9 cellular contexts compared by ENCODE assay signal in the genomic region with DNA sequence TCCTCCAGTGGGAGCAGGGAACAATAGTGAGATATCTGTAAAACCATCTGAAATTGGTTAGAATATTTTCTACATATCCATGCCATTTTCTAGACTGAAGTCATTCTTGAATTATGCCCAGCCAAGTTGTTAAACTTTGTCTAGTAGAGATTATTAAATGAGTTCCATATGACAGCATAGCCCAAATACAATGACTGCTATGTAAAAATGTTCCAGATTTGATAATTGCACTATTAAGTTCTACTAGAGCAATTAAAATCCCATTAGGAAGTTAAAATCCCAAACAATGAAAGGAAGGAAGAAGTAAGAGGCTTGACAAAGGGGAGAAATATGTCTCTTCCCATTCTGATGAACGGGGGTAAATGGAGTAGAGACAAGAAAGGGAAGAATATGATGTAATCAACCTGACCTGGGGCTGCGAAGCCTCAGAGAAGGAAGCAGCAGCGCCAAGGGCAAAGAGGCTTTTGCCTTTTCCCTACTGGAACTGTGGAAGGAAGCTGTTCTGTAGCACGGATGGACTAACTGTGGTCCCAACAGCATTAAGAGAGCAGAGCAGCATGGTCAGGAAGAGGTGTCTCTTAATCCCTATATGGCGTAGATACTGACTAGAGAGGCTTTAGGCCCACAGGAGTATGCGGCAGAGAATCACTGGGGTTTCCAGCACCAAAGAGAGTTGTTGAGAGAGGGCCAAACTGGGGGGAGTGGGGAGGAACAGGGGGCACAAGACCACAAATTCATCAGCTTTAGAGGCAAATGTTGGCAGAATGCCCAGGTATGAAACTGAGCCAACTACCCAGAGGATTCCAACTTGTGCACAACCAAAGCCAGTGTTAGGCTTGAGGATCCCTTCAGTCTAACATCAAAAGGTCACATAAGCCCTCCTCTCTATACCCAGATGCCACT. TPM values are rescaled to one million over a fixed set of nuclear protein-coding genes. Genes with fewer than 3 reads are reported as not detected.
DNase-seq lines count a peak whose midpoint lies in the region; ATAC-seq and TF ChIP-seq lines count a peak whose summit lies in the region.
"Had no signal": no experiment of that assay in that cellular context is flagged by ENCODE, and none has a peak within 500 bp of the region (broad histone marks: within the 10 kb centered on the region; RNA-seq: fewer than 3 reads in every experiment).

No MANE protein-coding gene starts in this region.

- peaks cover 0 to 14% (median 0%) of the 10 kb centered on the region in 4 donors for H3K36me3 ChIP-seq in esophagus muscularis mucosa
- H3K36me3 ChIP-seq: prostate gland had no signal

- H3K27ac ChIP-seq in esophagus muscularis mucosa (replicated peaks in 1 of 4) = peak overlapping the region; percentile 57 to 76 (median 62)
- H3K27ac ChIP-seq: prostate gland had no signal

- WGBS in esophagus muscularis mucosa = 27% methylated on average over 5 of the region's 6 CpGs

- DNase-seq in Daoy (ENCODE audit: low read depth) = peak; percentile 24
- peak; percentile 28 for DNase-seq in NCI-H226
- peak; percentile 83 for DNase-seq in esophagus muscularis mucosa (ENCODE audit: extremely low spot score)
- peak; percentile 99 for DNase-seq in pons (ENCODE audit: low spot score)
- no peak for DNase-seq in omental fat pad (ENCODE audit: low spot score)
- no peak for DNase-seq in NCI-H146 (lab: John Stamatoyannopoulos, UW)
- DNase-seq in GOT3 (lab: John Stamatoyannopoulos, UW) = no peak

- H3K4me3 ChIP-seq in esophagus muscularis mucosa = no peak overlapping the region
- H3K4me3 ChIP-seq: prostate gland had no signal

- ATAC-seq in omental fat pad (ENCODE audit: low FRiP score) (no peak), HG03432 (IDR thresholded peaks at IDR 0.05; ENCODE audit: unreplicated experiment) (no peak)

- intact Hi-C loops in esophagus muscularis mucosa (cut with DNase I) = loop anchor here (5.0 kb wide), 1 partner anchor 39 kb away; no protein-coding TSS in a partner anchor

- TF ChIP-seq CTCF in esophagus muscularis mucosa (IDR thresholded peaks at IDR 0.05) = no peak
- no peak for TF ChIP-seq CTCF in omental fat pad (IDR thresholded peaks at IDR 0.05)

- peaks cover 18 to 38% (median 29%) of the 10 kb centered on the region in 4 donors for H3K4me1 ChIP-seq in esophagus muscularis mucosa
- H3K4me1 ChIP-seq: prostate gland had no signal

- no peak for TF ChIP-seq POLR2A in esophagus muscularis mucosa (IDR thresholded peaks at IDR 0.05; ENCODE audit: low read depth)

- no peaks in the 10 kb centered on the region for H3K27me3 ChIP-seq in esophagus muscularis mucosa

- TF ChIP-seq EP300 in esophagus muscularis mucosa (IDR thresholded peaks at IDR 0.05) = no peak

- H3K9me3 ChIP-seq in esophagus muscularis mucosa = no peaks in the 10 kb centered on the region
- H3K9me3 ChIP-seq: prostate gland had no signal

RNA-seq across cellular contexts. Expression of gene RRP8, which starts 26.7 kb away (rescaled TPM):
- total RNA-seq in Daoy (2014; rRNA removed; shearing (Covaris generic)) = 17.4 and 17.9 TPM in 2 replicates
- total RNA-seq in esophagus muscularis mucosa = 10 to 100 TPM; 12.4 to 34.0 (median 27.0) TPM
- total RNA-seq in omental fat pad = 10 to 100 TPM; 16.9 to 30.4 (median 19.3) TPM

RNA-seq across cellular contexts. Expression of gene ILK, which starts 26.9 kb away (rescaled TPM):
- total RNA-seq in Daoy (2014; rRNA removed; shearing (Covaris generic)) = 120 and 140 TPM in 2 replicates
- total RNA-seq in esophagus muscularis mucosa = 100 to 1,000 TPM; 481 to 652 (median 606) TPM
- 100 to 1,000 TPM in 3 of 4 donors, 10 to 100 TPM in 1; 92.1 to 189 (median 118) TPM for total RNA-seq in omental fat pad

RNA-seq across cellular contexts. Expression of gene TAF10, which starts 35.3 kb away (rescaled TPM):
- total RNA-seq in Daoy (2014; rRNA removed; shearing (Covaris generic)) = 53.0 and 57.0 TPM in 2 replicates
- 10 to 100 TPM; 24.2 to 51.1 (median 43.4) TPM for total RNA-seq in esophagus muscularis mucosa
- total RNA-seq in omental fat pad = 10 to 100 TPM; 31.9 to 52.6 (median 37.1) TPM

RNA-seq across cellular contexts. Expression of gene TPP1, which starts 42.5 kb away (rescaled TPM):
- total RNA-seq in Daoy (2014; rRNA removed; shearing (Covaris generic)) = 2.5 and 14.9 TPM in 2 replicates
- 10 to 100 TPM; 44.4 to 71.5 (median 54.9) TPM for total RNA-seq in esophagus muscularis mucosa
- 10 to 100 TPM; 73.8 to 95.0 (median 83.9) TPM for total RNA-seq in omental fat pad

Comparison
In these comparisons a context has a peak if more than half of its experiments do, and no peak if none do; other contexts are left out.
1. DNase-seq: peak in Daoy (single experiment), NCI-H226 (single experiment), esophagus muscularis mucosa (single experiment) and pons (single experiment); none in omental fat pad (single experiment), NCI-H146 (single experiment) and GOT3 (single experiment).